1 cellular context compared by ENCODE assay signal in the genomic region with DNA sequence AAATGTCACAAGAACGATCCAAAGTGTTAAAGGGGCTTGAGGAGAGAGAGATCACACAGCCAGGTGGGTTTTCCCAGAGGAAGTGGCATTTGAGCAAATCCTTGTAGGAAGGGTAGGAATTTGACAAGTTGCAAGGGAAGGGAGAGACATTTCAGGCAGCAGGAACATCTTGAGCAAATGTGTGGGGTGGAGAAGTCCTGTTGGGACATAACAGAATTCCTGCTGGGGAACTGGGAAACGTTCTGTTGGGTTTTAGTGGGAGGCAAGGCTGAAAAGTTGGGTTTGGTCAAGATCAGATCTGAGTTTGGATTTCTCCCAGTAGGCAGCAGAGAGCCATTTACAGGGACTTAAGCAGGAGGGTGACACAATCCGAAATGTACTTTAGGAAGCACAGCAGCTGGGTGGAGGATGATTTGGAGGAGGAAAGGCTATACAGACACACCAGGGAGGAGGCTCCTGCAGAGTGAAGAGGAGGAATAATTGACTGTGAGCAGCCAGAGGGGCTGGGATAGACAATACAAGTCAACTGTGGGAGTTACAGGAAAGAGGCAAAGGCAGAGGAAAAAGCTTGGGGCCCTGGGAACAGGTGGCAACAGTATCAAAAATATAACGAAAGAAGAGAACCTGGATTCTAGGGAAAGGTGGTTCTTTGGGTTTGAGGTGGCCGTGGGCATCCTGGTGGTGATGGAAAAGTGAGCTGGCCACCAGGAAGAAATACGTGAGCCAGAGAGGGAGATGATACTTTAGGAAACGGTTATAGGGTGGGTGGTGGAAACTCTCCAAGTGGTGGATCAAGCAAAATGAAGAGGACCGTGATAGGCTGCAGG.
TF ChIP-seq lines count a peak whose summit lies in the region.

No MANE protein-coding gene starts in this region.

TF ChIP-seq in H1, 55 proteins besides CTCF, POLR2A, EP300 and RAD21:
- no peak for TF ChIP-seq TCF12 (IDR thresholded peaks at IDR 0.05; ENCODE audit: low read depth, low read length)
- peak; percentile 29 for TF ChIP-seq RNF2 (IDR thresholded peaks at IDR 0.05; ENCODE audit: borderline replicate concordance, low read depth, low read length, missing control alignments, poor library complexity, severe bottlenecking)
